In the genomic region with DNA sequence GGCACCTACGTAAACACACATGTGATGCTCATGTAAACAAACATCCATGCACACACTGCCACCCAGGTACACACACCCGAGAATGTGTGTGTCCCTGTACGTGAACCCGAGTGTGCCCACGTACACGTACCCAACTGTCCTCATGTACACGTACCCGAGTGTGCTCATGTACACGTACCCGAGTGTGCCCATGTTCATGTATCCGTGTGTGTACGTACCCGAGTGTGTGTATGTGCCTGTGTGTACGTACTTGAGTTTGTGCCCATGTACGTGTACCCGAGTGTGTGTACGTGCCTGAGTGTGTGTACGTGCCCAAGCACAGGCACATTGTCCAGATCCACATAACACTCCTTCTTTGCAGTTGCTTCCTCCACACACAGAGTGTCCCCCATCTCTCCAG, we compare ENCODE assay signal across 3 cellular contexts.
TF ChIP-seq lines count a peak whose summit lies in the region.

No MANE protein-coding gene starts in this region.

TF ChIP-seq in A549, 52 proteins besides CTCF, POLR2A, EP300 and RAD21:
- TF ChIP-seq HOXA7 (CRISPR knock-in tag; IDR thresholded peaks at IDR 0.05) (no peak), POLR2AphosphoS2 (conservative IDR thresholded peaks at IDR 0.05; ENCODE audit: low read length) (0 out of 2 replicates have a peak, but pooled peaks have one; percentile 39), EHF (CRISPR knock-in tag; IDR thresholded peaks at IDR 0.05) (no peak), ZC3H11A (IDR thresholded peaks at IDR 0.05) (no peak), ESRRA (IDR thresholded peaks at IDR 0.05; ENCODE audit: borderline replicate concordance, low read length) (no peak)
TF ChIP-seq in A549: peak in this region for 1.

TF ChIP-seq in WTC11, 78 proteins besides CTCF, POLR2A, EP300 and RAD21:
- no peak for TF ChIP-seq KAT7 (CRISPR knock-in tag; IDR thresholded peaks at IDR 0.05; ENCODE audit: borderline replicate concordance)
- TF ChIP-seq ZNF263 (CRISPR knock-in tag; IDR thresholded peaks at IDR 0.05; ENCODE audit: low read depth), result no peak
- TF ChIP-seq HMGA2 (CRISPR knock-in tag; IDR thresholded peaks at IDR 0.05), result no peak
- no peak for TF ChIP-seq IRF1 (CRISPR knock-in tag; IDR thresholded peaks at IDR 0.05)
- TF ChIP-seq ATF3 (CRISPR knock-in tag; conservative IDR thresholded peaks at IDR 0.05), result 0 out of 2 replicates have a peak, but pooled peaks have one; percentile 28
- TF ChIP-seq SMAD4 (CRISPR knock-in tag; IDR thresholded peaks at IDR 0.05), result no peak
TF ChIP-seq in WTC11: peak in this region for 1.

TF ChIP-seq in H1, 55 proteins besides CTCF, POLR2A, EP300 and RAD21:
- TF ChIP-seq SIRT6 (IDR thresholded peaks at IDR 0.05; ENCODE audit: low read length) (no peak), YY1 (IDR thresholded peaks at IDR 0.05; ENCODE audit: low read depth, low read length) (no peak), BCL11A (IDR thresholded peaks at IDR 0.05; ENCODE audit: low read depth in 2 of 2, low read length in 2 of 2) (no peak), KDM1A (IDR thresholded peaks at IDR 0.05; ENCODE audit: borderline replicate concordance, low read length) (peak; percentile 83; the same call in 1 of the 2 replicates), NANOG (IDR thresholded peaks at IDR 0.05; ENCODE audit: insufficient read depth, low read depth, low read length, poor library complexity, severe bottlenecking) (no peak), RBBP5 (IDR thresholded peaks at IDR 0.05; ENCODE audit: borderline replicate concordance, low read depth, low read length) (no peak), CREB1 (IDR thresholded peaks at IDR 0.05) (no peak), CHD7 (IDR thresholded peaks at IDR 0.05; ENCODE audit: insufficient replicate concordance, low read length) (no peak)
TF ChIP-seq in H1: peak in this region for 1.
